ENCODE assay signal across 20 cellular contexts in genomic region chr17:81603846-81604610, GRCh38. TPM values are rescaled to one million over a fixed set of nuclear protein-coding genes. Genes with fewer than 3 reads are reported as not detected.
DNase-seq lines count a peak whose midpoint lies in the region; ATAC-seq and TF ChIP-seq lines count a peak whose summit lies in the region.
"Had no signal": no experiment of that assay in that cellular context is flagged by ENCODE, and none has a peak within 500 bp of the region (broad histone marks: within the 10 kb centered on the region; RNA-seq: fewer than 3 reads in every experiment).

No MANE protein-coding gene starts in this region.

- peak overlapping the region; percentile 60 for H3K27ac ChIP-seq in Panc1 (ENCODE audit: low read length)
- H3K27ac ChIP-seq: SJSA1 had no signal

- intact Hi-C loops in activated CD8-positive, alpha-beta T cell treated with anti-CD3 and anti-CD28 coated beads for 36 hours (cut with micrococcal nuclease): no loop called here
- intact Hi-C loops in Panc1 (cut with micrococcal nuclease; ENCODE audit: unreplicated experiment): loop anchor here (5.0 kb wide), 1 partner anchor 47 kb away; no protein-coding TSS in a partner anchor

- no peak overlapping the region for H3K4me3 ChIP-seq in Panc1 (ENCODE audit: low read depth in 2 of 2, low read length in 2 of 2)
- H3K4me3 ChIP-seq: SJSA1 had no signal

- no peak for TF ChIP-seq CTCF in activated CD8-positive, alpha-beta T cell treated with anti-CD3 and anti-CD28 coated beads for 36 hours (IDR thresholded peaks at IDR 0.05)
- TF ChIP-seq CTCF in Panc1 (IDR thresholded peaks at IDR 0.05) (no peak), progenitor cell of endocrine pancreas (IDR thresholded peaks at IDR 0.05; ENCODE audit: unreplicated experiment) (no peak), WTC11 (IDR thresholded peaks at IDR 0.05) (no peak)

- H3K36me3 Mint-ChIP-seq in activated CD8-positive, alpha-beta T cell treated with anti-CD3 and anti-CD28 coated beads for 36 hours (ENCODE audit: low read depth): peaks cover 50% of the 10 kb centered on the region
- peaks cover 54% of the 10 kb centered on the region for H3K36me3 Mint-ChIP-seq in activated CD8-positive, alpha-beta T cell treated with anti-CD3 and anti-CD28 coated beads, Interleukin-2, amount 10 ng/mL, durations not matched to agents 7 days and 5 days (ENCODE audit: low read depth)
- H3K36me3 Mint-ChIP-seq in progenitor cell of endocrine pancreas (ENCODE audit: insufficient read depth) (peaks cover 10% of the 10 kb centered on the region), WTC11 (peaks cover 54% of the 10 kb centered on the region)

- H3K9me3 Mint-ChIP-seq in activated CD8-positive, alpha-beta T cell treated with anti-CD3 and anti-CD28 coated beads for 36 hours: no peaks in the 10 kb centered on the region
- H3K9me3 Mint-ChIP-seq in activated CD8-positive, alpha-beta T cell treated with anti-CD3 and anti-CD28 coated beads, Interleukin-2, amount 10 ng/mL, durations not matched to agents 7 days and 5 days (ENCODE audit: insufficient read depth): no peaks in the 10 kb centered on the region
- H3K9me3 Mint-ChIP-seq in progenitor cell of endocrine pancreas (ENCODE audit: low read depth) (no peaks in the 10 kb centered on the region), WTC11 (no peaks in the 10 kb centered on the region)
- H3K9me3 Mint-ChIP-seq: CD14-positive monocyte had no signal

- CTCF ChIA-PET in activated CD8-positive, alpha-beta T cell treated with anti-CD3 and anti-CD28 coated beads for 36 hours (lab: Charles Lee): interaction anchor here (0.8 kb wide), 1 partner anchor 11 kb away, joined by 3 read pairs; no protein-coding TSS in a partner anchor
- CTCF ChIA-PET in activated CD8-positive, alpha-beta T cell treated with anti-CD3 and anti-CD28 coated beads, Interleukin-2, amount 10 ng/mL, durations not matched to agents 7 days and 5 days (lab: Charles Lee): no interaction called here
- CTCF ChIA-PET in Panc1 (lab: Charles Lee): no interaction called here
- CTCF ChIA-PET in WTC11 (lab: Charles Lee): no interaction called here

- no peaks in the 10 kb centered on the region for H3K9me3 ChIP-seq in Panc1 (ENCODE audit: control insufficient read depth, insufficient read depth, low read depth, low read length)
- H3K9me3 ChIP-seq: SJSA1 had no signal

- POLR2A ChIA-PET in activated CD8-positive, alpha-beta T cell treated with anti-CD3 and anti-CD28 coated beads for 36 hours (lab: Charles Lee): no interaction called here
- POLR2A ChIA-PET in activated CD8-positive, alpha-beta T cell treated with anti-CD3 and anti-CD28 coated beads, Interleukin-2, amount 10 ng/mL, durations not matched to agents 7 days and 5 days (lab: Charles Lee): no interaction called here
- POLR2A ChIA-PET in Panc1 (lab: Charles Lee) (no interaction called here), WTC11 (lab: Charles Lee) (no interaction called here)

- no peaks in the 10 kb centered on the region for H3K27me3 Mint-ChIP-seq in activated CD8-positive, alpha-beta T cell treated with anti-CD3 and anti-CD28 coated beads for 36 hours
- H3K27me3 Mint-ChIP-seq in activated CD8-positive, alpha-beta T cell treated with anti-CD3 and anti-CD28 coated beads, Interleukin-2, amount 10 ng/mL, durations not matched to agents 7 days and 5 days (ENCODE audit: low read depth): no peaks in the 10 kb centered on the region
- H3K27me3 Mint-ChIP-seq in progenitor cell of endocrine pancreas: no peaks in the 10 kb centered on the region
- H3K27me3 Mint-ChIP-seq in WTC11 (ENCODE audit: low read depth): no peaks in the 10 kb centered on the region

- BruUV-seq in Panc1 (replicated peaks; lab: Mats Ljungman, UMichigan): TSS peak; percentile 16

- peaks cover 13% of the 10 kb centered on the region for H3K4me1 Mint-ChIP-seq in activated CD8-positive, alpha-beta T cell treated with anti-CD3 and anti-CD28 coated beads for 36 hours (ENCODE audit: low read depth)
- H3K4me1 Mint-ChIP-seq in activated CD8-positive, alpha-beta T cell treated with anti-CD3 and anti-CD28 coated beads, Interleukin-2, amount 10 ng/mL, durations not matched to agents 7 days and 5 days (ENCODE audit: low read depth): peaks cover 12% of the 10 kb centered on the region
- H3K4me1 Mint-ChIP-seq in progenitor cell of endocrine pancreas (ENCODE audit: low read depth) (no peaks in the 10 kb centered on the region), WTC11 (no peaks in the 10 kb centered on the region)

- H3K4me1 ChIP-seq in Panc1 (ENCODE audit: control insufficient read depth, insufficient read depth, low read length): peaks cover 25% of the 10 kb centered on the region

- no peaks in the 10 kb centered on the region for H3K27me3 ChIP-seq in Panc1 (ENCODE audit: control insufficient read depth, insufficient read depth, low read length)
- H3K27me3 ChIP-seq: SJSA1 had no signal

- in situ Hi-C loops in Panc1 (cut with HindIII; ENCODE audit: low pct_unique_long_range_greater_than_20kb, low sequenced_read_pairs): no loop called here

- no peak overlapping the region for H3K4me3 Mint-ChIP-seq in activated CD8-positive, alpha-beta T cell treated with anti-CD3 and anti-CD28 coated beads for 36 hours
- no peak overlapping the region for H3K4me3 Mint-ChIP-seq in activated CD8-positive, alpha-beta T cell treated with anti-CD3 and anti-CD28 coated beads, Interleukin-2, amount 10 ng/mL, durations not matched to agents 7 days and 5 days
- no peak overlapping the region for H3K4me3 Mint-ChIP-seq in progenitor cell of endocrine pancreas (ENCODE audit: low read depth)
- no peak overlapping the region for H3K4me3 Mint-ChIP-seq in WTC11
- H3K4me3 Mint-ChIP-seq: CD14-positive monocyte had no signal

- H3K27ac Mint-ChIP-seq in activated CD8-positive, alpha-beta T cell treated with anti-CD3 and anti-CD28 coated beads for 36 hours: peak overlapping the region; percentile 12
- H3K27ac Mint-ChIP-seq in activated CD8-positive, alpha-beta T cell treated with anti-CD3 and anti-CD28 coated beads, Interleukin-2, amount 10 ng/mL, durations not matched to agents 7 days and 5 days: no peak overlapping the region
- H3K27ac Mint-ChIP-seq in progenitor cell of endocrine pancreas: peak overlapping the region; percentile 84
- H3K27ac Mint-ChIP-seq in WTC11: no peak overlapping the region

- peaks cover 46% of the 10 kb centered on the region for H3K36me3 ChIP-seq in Panc1 (ENCODE audit: control insufficient read depth, insufficient read depth, low read length)

- no peak for DNase-seq in activated CD8-positive, alpha-beta T cell treated with anti-CD3 and anti-CD28 coated beads for 36 hours
- DNase-seq in activated CD8-positive, alpha-beta T cell treated with anti-CD3 and anti-CD28 coated beads, Interleukin-2, amount 10 ng/mL, durations not matched to agents 7 days and 5 days: no peak
- DNase-seq in Panc1 (ENCODE audit: low read depth, low spot score) (no peak), kidney glomerular epithelial cell (lab: John Stamatoyannopoulos, UW) (peak; percentile 40), progenitor cell of endocrine pancreas (ENCODE audit: low spot score, unreplicated experiment) (no peak), WTC11 (ENCODE audit: low spot score) (no peak)
- DNase-seq: EL, GF-D8, Kasumi-1, NCI-H1694, NCI-H2081, NCI-H446, NCI-H526 treated with DMSO at 0.1 percent for 48 hours, OCI-M1 had no signal

- no peak for ATAC-seq in activated CD8-positive, alpha-beta T cell treated with anti-CD3 and anti-CD28 coated beads for 36 hours
- no peak for ATAC-seq in activated CD8-positive, alpha-beta T cell treated with anti-CD3 and anti-CD28 coated beads, Interleukin-2, amount 10 ng/mL, durations not matched to agents 7 days and 5 days
- ATAC-seq in Panc1 (no peak), WTC11 (no peak), HG03378 (IDR thresholded peaks at IDR 0.05; ENCODE audit: unreplicated experiment) (no peak)
- ATAC-seq: Right ventricle myocardium inferior had no signal

RNA-seq across cellular contexts. Expression of gene NPLOC4, which starts 32.9 kb away (rescaled TPM):
- total RNA-seq in activated CD8-positive, alpha-beta T cell treated with anti-CD3 and anti-CD28 coated beads for 36 hours: 10 to 100 TPM; 75.9 to 87.7 TPM
- total RNA-seq in activated CD8-positive, alpha-beta T cell treated with anti-CD3 and anti-CD28 coated beads, Interleukin-2, amount 10 ng/mL, durations not matched to agents 7 days and 5 days: 100 to 1,000 TPM; 113 TPM
- total RNA-seq in Panc1 (2021; ENCODE audit: unreplicated experiment) (246 TPM), progenitor cell of endocrine pancreas (93.8 and 102 TPM in 2 replicates), WTC11 (2021) (80.3 to 89.2 TPM (median 83.5 TPM) in 3 replicates)
- polyA plus RNA-seq in Panc1 (2012; ENCODE audit: insufficient read length): 164 TPM

RNA-seq across cellular contexts. Expression of gene TSPAN10, which starts 33.0 kb away (rescaled TPM):
- under 1 TPM; 0.18 to 0.22 TPM for total RNA-seq in activated CD8-positive, alpha-beta T cell treated with anti-CD3 and anti-CD28 coated beads for 36 hours
- 1 to 10 TPM; 1.2 TPM for total RNA-seq in activated CD8-positive, alpha-beta T cell treated with anti-CD3 and anti-CD28 coated beads, Interleukin-2, amount 10 ng/mL, durations not matched to agents 7 days and 5 days
- 4.8 TPM for total RNA-seq in Panc1 (2021; ENCODE audit: unreplicated experiment)
- 5.3 TPM for polyA plus RNA-seq in Panc1 (2012; ENCODE audit: insufficient read length)
- 4.0 and 4.4 TPM in 2 replicates for total RNA-seq in progenitor cell of endocrine pancreas
- 1.5 to 3.0 TPM (median 2.4 TPM) in 3 replicates for total RNA-seq in WTC11 (2021)
- polyA plus RNA-seq: CD14-positive monocyte had no signal

RNA-seq across cellular contexts. Expression of gene FAAP100, which starts 51.9 kb away (rescaled TPM):
- 10 to 100 TPM; 40.5 to 42.7 TPM for total RNA-seq in activated CD8-positive, alpha-beta T cell treated with anti-CD3 and anti-CD28 coated beads for 36 hours
- total RNA-seq in activated CD8-positive, alpha-beta T cell treated with anti-CD3 and anti-CD28 coated beads, Interleukin-2, amount 10 ng/mL, durations not matched to agents 7 days and 5 days: 10 to 100 TPM; 39.2 to 43.6 TPM
- total RNA-seq in Panc1 (2021; ENCODE audit: unreplicated experiment): 265 TPM
- 232 TPM for polyA plus RNA-seq in Panc1 (2012; ENCODE audit: insufficient read length)
- total RNA-seq in progenitor cell of endocrine pancreas: 46.5 and 47.7 TPM in 2 replicates
- total RNA-seq in WTC11 (2021): 44.7 to 54.7 TPM (median 47.8 TPM) in 3 replicates

RNA-seq across cellular contexts. Expression of gene PDE6G, which starts 52.3 kb away (rescaled TPM):
- 10 to 100 TPM in 1 of 2 experiments, 1 to 10 TPM in 1; 8.9 to 11.4 TPM for total RNA-seq in activated CD8-positive, alpha-beta T cell treated with anti-CD3 and anti-CD28 coated beads for 36 hours
- total RNA-seq in activated CD8-positive, alpha-beta T cell treated with anti-CD3 and anti-CD28 coated beads, Interleukin-2, amount 10 ng/mL, durations not matched to agents 7 days and 5 days: 10 to 100 TPM; 76.5 to 80.3 TPM
- 0.85 TPM for total RNA-seq in Panc1 (2021; ENCODE audit: unreplicated experiment)
- 0.74 TPM for polyA plus RNA-seq in Panc1 (2012; ENCODE audit: insufficient read length)
- 0.50 TPM in 1 of 2 replicates, not detected in the other for total RNA-seq in progenitor cell of endocrine pancreas
- total RNA-seq in WTC11 (2021): 4.4 to 6.9 TPM (median 6.3 TPM) in 3 replicates
- total RNA-seq: H4, MCF 10A, Right ventricle myocardium inferior, SJSA1 had no signal

Comparison
In these comparisons a context has a peak if more than half of its experiments do, and no peak if none do; other contexts are left out.
1. H3K27ac Mint-ChIP-seq: peak in activated CD8-positive, alpha-beta T cell treated with anti-CD3 and anti-CD28 coated beads for 36 hours (single experiment) and progenitor cell of endocrine pancreas (single experiment); none in activated CD8-positive, alpha-beta T cell treated with anti-CD3 and anti-CD28 coated beads, Interleukin-2, amount 10 ng/mL, durations not matched to agents 7 days and 5 days (single experiment) and WTC11 (single experiment).